ENCODE assay signal across 14 cellular contexts in genomic region chr11:118612378-118612777, GRCh38. TPM values are rescaled to one million over a fixed set of nuclear protein-coding genes. Genes with fewer than 3 reads are reported as not detected.
DNase-seq lines count a peak whose midpoint lies in the region; ATAC-seq, FAIRE-seq and TF ChIP-seq lines count a peak whose summit lies in the region.
"Had no signal": no experiment of that assay in that cellular context is flagged by ENCODE, and none has a peak within 500 bp of the region (broad histone marks: within the 10 kb centered on the region; RNA-seq: fewer than 3 reads in every experiment).

No MANE protein-coding gene starts in this region.

- no peaks in the 10 kb centered on the region for H3K9me3 ChIP-seq in gastrocnemius medialis

- in situ Hi-C loops in gastrocnemius medialis (cut with MboI; ENCODE audit: low sequenced_read_pairs in 4 of 4) = no loop called here

- ATAC-seq in gastrocnemius medialis = no peak
- ATAC-seq: stimulated activated effector memory CD8-positive, alpha-beta T cell treated with anti-CD3 and anti-CD28 coated beads, Interleukin-12 subunit alpha, Interleukin-12 subunit beta, amount 100 ng/mL, for 72 hours had no signal

- peaks cover 38% of the 10 kb centered on the region for H3K27me3 ChIP-seq in H7 (ENCODE audit: control insufficient read depth, insufficient read depth, low read length)
- H3K27me3 ChIP-seq in layer of hippocampus (ENCODE audit: control insufficient read depth, insufficient read depth, low read length) = no peaks in the 10 kb centered on the region
- H3K27me3 ChIP-seq in gastrocnemius medialis = no peaks in the 10 kb centered on the region

- DNase-seq in H7 (peak; percentile 32), dermis microvascular lymphatic vessel endothelial cell (ENCODE audit: low read depth in 2 of 2) (peak; percentile 31 to 80), gastrocnemius medialis (no peak), activated gamma-delta T cell (lab: John Stamatoyannopoulos, UW) (no peak), RCC 7860 (ENCODE audit: low spot score) (no peak), COLO829 (ENCODE audit: low spot score) (no peak)
- no peak for DNase-seq in stimulated activated CD8-positive, alpha-beta memory T cell treated with anti-CD3 and anti-CD28 coated beads, Interleukin-4, amount 100 ng/mL, for 48 hours
- DNase-seq: activated T-cell treated with anti-CD3 and anti-CD28 coated beads, Interleukin-2, amount 50 U/mL, for 24 hours; NCI-H2107; OCI-M1 had no signal

- no peak for FAIRE-seq in RCC 7860 (lab: Jason Lieb, UNC)
- FAIRE-seq: colon, H54 had no signal

- intact Hi-C loops in gastrocnemius medialis (cut with DNase I; ENCODE audit: low total_unique reads) = no loop called here

- H3K4me1 ChIP-seq in gastrocnemius medialis = peaks cover 9 to 12% of the 10 kb centered on the region in 2 donors

- H3K27ac ChIP-seq in layer of hippocampus (ENCODE audit: low read depth, low read length) = peak overlapping the region; percentile 66
- H3K27ac ChIP-seq in gastrocnemius medialis = peak overlapping the region; percentile 80 to 91 (median 88)

- H3K36me3 ChIP-seq in H7 (replicated peaks; ENCODE audit: control insufficient read depth, insufficient read depth, low read length) (no peaks in the 10 kb centered on the region), gastrocnemius medialis (no peaks in the 10 kb centered on the region)

- TF ChIP-seq CTCF in gastrocnemius medialis (IDR thresholded peaks at IDR 0.05 in 4 of 5, conservative IDR thresholded peaks at IDR 0.05 in 1 of 5) = no peak

- peak in 1 of 2 donors; percentile 22 for TF ChIP-seq POLR2A in gastrocnemius medialis (IDR thresholded peaks at IDR 0.05)

- H3K4me3 ChIP-seq in H7 (ENCODE audit: insufficient read depth, low read depth, low read length) (no peak overlapping the region), gastrocnemius medialis (peak overlapping the region in 1 of 4 donors; percentile 4)

RNA-seq across cellular contexts. Expression of gene PHLDB1, which starts 5.0 kb away (rescaled TPM):
- total RNA-seq in H7 (2014; rRNA removed; shearing (Covaris generic)) = 48.7 and 55.0 TPM in 2 replicates
- 20.7 and 27.6 TPM in 2 replicates for total RNA-seq in dermis microvascular lymphatic vessel endothelial cell
- total RNA-seq in gastrocnemius medialis = 10 to 100 TPM; 16.5 to 35.7 (median 22.7) TPM

RNA-seq across cellular contexts. Expression of gene ARCN1, which starts 40.2 kb away (rescaled TPM):
- total RNA-seq in H7 (2014; rRNA removed; shearing (Covaris generic)) = 136 and 152 TPM in 2 replicates
- total RNA-seq in dermis microvascular lymphatic vessel endothelial cell = 70.3 and 70.7 TPM in 2 replicates
- 10 to 100 TPM; 48.7 to 78.7 (median 65.4) TPM for total RNA-seq in gastrocnemius medialis

RNA-seq across cellular contexts. Expression of gene IFT46, which starts 46.6 kb away (rescaled TPM):
- 3.9 and 8.9 TPM in 2 replicates for total RNA-seq in H7 (2014; rRNA removed; shearing (Covaris generic))
- total RNA-seq in dermis microvascular lymphatic vessel endothelial cell (13.8 and 16.6 TPM in 2 replicates), gastrocnemius medialis (10 to 100 TPM; 14.1 to 25.1 (median 15.4) TPM)

Comparison
In these comparisons a context has a peak if more than half of its experiments do, and no peak if none do; other contexts are left out.
1. DNase-seq: peak in H7 (single experiment) and dermis microvascular lymphatic vessel endothelial cell (2 of 2); none in gastrocnemius medialis (0 of 2), stimulated activated CD8-positive, alpha-beta memory T cell treated with anti-CD3 and anti-CD28 coated beads, Interleukin-4, amount 100 ng/mL, for 48 hours (single experiment), activated gamma-delta T cell (single experiment), RCC 7860 (single experiment) and COLO829 (single experiment).